1 cellular context compared by ENCODE assay signal in genomic region chr1:179954494-179955317, GRCh38.
TF ChIP-seq lines count a peak whose summit lies in the region.

CEP350 (plus strand) TSS chr1:179954810; CDS start chr1:179986182, 31,372 bp downstream.

TF ChIP-seq in H1, 55 proteins besides CTCF, POLR2A, EP300 and RAD21 (continued from another document):
- TF ChIP-seq TAF1 (IDR thresholded peaks at IDR 0.05; ENCODE audit: low read depth, low read length) (peak; percentile 93), SIRT6 (IDR thresholded peaks at IDR 0.05; ENCODE audit: low read length) (no peak), CHD7 (IDR thresholded peaks at IDR 0.05; ENCODE audit: insufficient replicate concordance, low read length) (no peak), GABPA (IDR thresholded peaks at IDR 0.05; ENCODE audit: borderline replicate concordance, insufficient read depth, low read length) (no peak), PHF8 (conservative IDR thresholded peaks at IDR 0.05; ENCODE audit: low read depth, low read length) (peak; percentile 94), JUND (IDR thresholded peaks at IDR 0.05; ENCODE audit: low read length) (no peak), SIX5 (IDR thresholded peaks at IDR 0.05; ENCODE audit: low read depth, low read length) (peak; percentile 62), CREB1 (IDR thresholded peaks at IDR 0.05) (peak; percentile 90), CTBP2 (IDR thresholded peaks at IDR 0.05; ENCODE audit: borderline replicate concordance, insufficient read depth, insufficient read length, low read length) (no peak), SP1 (IDR thresholded peaks at IDR 0.05; ENCODE audit: low read depth, low read length) (peak; percentile 63; the same call in 1 of the 2 replicates), TBP (IDR thresholded peaks at IDR 0.05; ENCODE audit: low read depth, low read length) (peak; percentile 90), ASH2L (IDR thresholded peaks at IDR 0.05; ENCODE audit: low read length) (peak; percentile 96), CEBPB (IDR thresholded peaks at IDR 0.05; ENCODE audit: low read depth, low read length) (no peak), E2F6 (IDR thresholded peaks at IDR 0.05) (no peak), USF2 (IDR thresholded peaks at IDR 0.05; ENCODE audit: low read length) (no peak), KDM5A (IDR thresholded peaks at IDR 0.05; ENCODE audit: low read length) (0 out of 2 replicates have a peak, but pooled peaks have one; percentile 10), SIN3A (conservative IDR thresholded peaks at IDR 0.05 in 1 of 2, IDR thresholded peaks at IDR 0.05 in 1 of 2; ENCODE audit: low read depth in 1 of 2, low read length in 2 of 2) (peak in 1 of 2 experiments; percentile 61; a peak in 1 of 4 replicates), ATF2 (IDR thresholded peaks at IDR 0.05; ENCODE audit: low read length) (no peak), TEAD4 (IDR thresholded peaks at IDR 0.05; ENCODE audit: low read depth, low read length) (peak; percentile 70), RBBP5 (IDR thresholded peaks at IDR 0.05; ENCODE audit: borderline replicate concordance, low read depth, low read length) (peak; percentile 98), TAF7 (optimal IDR thresholded peaks at IDR 0.05; ENCODE audit: borderline replicate concordance, low read depth, low read length) (peak; percentile 88), POLR2AphosphoS5 (IDR thresholded peaks at IDR 0.05; ENCODE audit: low read depth, low read length) (peak; percentile 73; the same call in 1 of the 2 replicates), EZH2 (IDR thresholded peaks at IDR 0.05; ENCODE audit: low read depth, low read length, severe bottlenecking) (no peak), BRCA1 (IDR thresholded peaks at IDR 0.05; ENCODE audit: low read depth, low read length) (peak; percentile 93), MAX (IDR thresholded peaks at IDR 0.05) (peak; percentile 59; the same call in 1 of the 2 replicates), SP4 (IDR thresholded peaks at IDR 0.05; ENCODE audit: low read length) (peak; percentile 56; the same call in 1 of the 2 replicates), NRF1 (IDR thresholded peaks at IDR 0.05; ENCODE audit: low read depth, low read length) (no peak)
